ENCODE assay signal across 8 cellular contexts in genomic region chr11:7278314-7278917, GRCh38. TPM values are rescaled to one million over a fixed set of nuclear protein-coding genes. Genes with fewer than 3 reads are reported as not detected.
DNase-seq lines count a peak whose midpoint lies in the region; ATAC-seq and TF ChIP-seq lines count a peak whose summit lies in the region.

No MANE protein-coding gene starts in this region.

- TF ChIP-seq CTCF in HFFc6 (IDR thresholded peaks at IDR 0.05) (peak; percentile 68), type B pancreatic cell (conservative IDR thresholded peaks at IDR 0.05) (peak; percentile 78)

- H3K4me3 Mint-ChIP-seq in HFFc6, result no peak overlapping the region
- no peak overlapping the region for H3K4me3 Mint-ChIP-seq in type B pancreatic cell

- H3K9me3 Mint-ChIP-seq in HFFc6 (peaks cover 26% of the 10 kb centered on the region), type B pancreatic cell (no peaks in the 10 kb centered on the region)

- DNase-seq in NCI-H82 (lab: John Stamatoyannopoulos, UW) (peak; percentile 53), NCI-H82 treated with DMSO at 0.1 percent for 48 hours (lab: John Stamatoyannopoulos, UW; ENCODE audit: unreplicated experiment) (no peak), HFFc6 (peak; percentile 1), RKO (ENCODE audit: low spot score) (peak; percentile 45), glomerular endothelial cell (ENCODE audit: extremely low read depth, low read depth, low spot score) (peak; percentile 12), type B pancreatic cell (ENCODE audit: extremely low spot score, unreplicated experiment) (no peak), dedifferentiated amniotic fluid mesenchymal stem cell (ENCODE audit: extremely low spot score) (no peak)

- H3K36me3 Mint-ChIP-seq in HFFc6 (ENCODE audit: low read depth) (no peaks in the 10 kb centered on the region), type B pancreatic cell (no peaks in the 10 kb centered on the region)

- ATAC-seq in GM19397 (IDR thresholded peaks at IDR 0.05; ENCODE audit: unreplicated experiment), result no peak

- H3K4me1 Mint-ChIP-seq in HFFc6 (ENCODE audit: low read depth) (no peaks in the 10 kb centered on the region), type B pancreatic cell (ENCODE audit: unreplicated experiment) (peaks cover 8% of the 10 kb centered on the region)

- H3K27me3 Mint-ChIP-seq in HFFc6 (ENCODE audit: insufficient read depth) (no peaks in the 10 kb centered on the region; the same call in 1 of the 2 replicates), type B pancreatic cell (peaks cover 5% of the 10 kb centered on the region)

- H3K27ac Mint-ChIP-seq in HFFc6 (no peak overlapping the region), type B pancreatic cell (no peak overlapping the region)

RNA-seq across cellular contexts. Expression of gene SYT9, which starts 26.7 kb away (rescaled TPM):
- not detected for total RNA-seq in HFFc6 (2021; fragmentation: NEBNext Ultra II Directional; extraction: Animal tissue kit (Norgen Biotek cat#: 25700))
- total RNA-seq in glomerular endothelial cell (0.10 TPM in 1 of 2 replicates, not detected in the other), type B pancreatic cell (ENCODE audit: low replicate concordance) (1.6 and 2.1 TPM in 2 replicates)

Comparison
In these comparisons a context has a peak if more than half of its experiments do, and no peak if none do; other contexts are left out.
1. DNase-seq: peak in NCI-H82 (single experiment), HFFc6 (single experiment), RKO (single experiment) and glomerular endothelial cell (single experiment); none in NCI-H82 treated with DMSO at 0.1 percent for 48 hours (single experiment), type B pancreatic cell (single experiment) and dedifferentiated amniotic fluid mesenchymal stem cell (single experiment).